In the genomic region with DNA sequence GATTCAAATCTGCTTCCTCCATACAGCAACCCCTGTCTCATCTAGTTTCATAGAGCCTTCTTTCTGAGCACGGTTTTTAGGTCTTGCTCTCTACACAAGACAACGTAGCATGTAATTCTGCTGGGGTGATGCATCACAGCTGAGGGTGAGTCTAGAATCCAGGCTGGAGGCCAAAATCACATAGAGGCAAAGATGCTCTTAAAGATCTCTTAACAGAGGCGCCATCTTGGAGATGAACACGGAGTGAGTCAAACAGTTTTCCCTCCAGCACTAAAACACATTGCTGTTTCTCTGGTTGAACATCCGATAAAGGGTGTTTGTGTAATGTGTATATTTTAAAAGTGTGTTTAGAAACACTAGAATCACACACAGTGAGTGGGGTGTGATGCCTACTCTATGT, we compare ENCODE assay signal across 24 cellular contexts.
"Had no signal": no experiment of that assay in that cellular context is flagged by ENCODE, and none has a peak within 500 bp of the region (broad histone marks: within the 10 kb centered on the region; RNA-seq: fewer than 3 reads in every experiment).

No MANE protein-coding gene starts in this region.

- H3K4me2 ChIP-seq: neural progenitor cell had no signal

- H3K27me3 ChIP-seq: neural progenitor cell, ovary, right atrium auricular region had no signal

- H3K4me1 ChIP-seq: heart right ventricle, neural progenitor cell, right atrium auricular region, sigmoid colon, transverse colon had no signal

- H3K4me3 ChIP-seq: coronary artery, heart right ventricle, lung, neural progenitor cell, ovary, right atrium auricular region, sigmoid colon, skin epidermis, thoracic aorta, transverse colon had no signal

- H3K9ac ChIP-seq: neural progenitor cell had no signal

- H2AFZ ChIP-seq: neural progenitor cell had no signal

- H3K9me3 ChIP-seq: heart right ventricle, right atrium auricular region, sigmoid colon, thoracic aorta, transverse colon had no signal

- DNase-seq: effector CD4-positive, alpha-beta T cell; endodermal cell; heart right ventricle; immature natural killer cell; kidney; left cardiac atrium; left ventricle myocardium superior; mesenchymal stem cell; midbrain; nucleus accumbens; ovary; sigmoid colon; stimulated activated CD4-positive, alpha-beta T cell treated with anti-CD3 and anti-CD28 coated beads, Interleukin-2, amount 100 ng/mL, for 24 hours; stimulated activated CD4-positive, alpha-beta T cell treated with anti-CD3 and anti-CD28 coated beads, Interleukin-4, amount 100 ng/mL, for 4 hours; stimulated activated naive B cell treated with anti-CD40 and anti-IgM and Interleukin-4, amounts not matched to agents 10 μg/mL and 1 μg/mL and 100 μg/mL, for 72 hours; stimulated activated naive CD8-positive, alpha-beta T cell treated with anti-CD3 and anti-CD28 coated beads, Interleukin-15, amount 100 ng/mL, for 72 hours; transverse colon had no signal

- H3K27ac ChIP-seq: coronary artery, heart right ventricle, neural progenitor cell, ovary, right atrium auricular region, sigmoid colon, skin epidermis, thoracic aorta, transverse colon had no signal

- H3K36me3 ChIP-seq: heart right ventricle, neural progenitor cell, ovary, right atrium auricular region, sigmoid colon, thoracic aorta, transverse colon had no signal

- ATAC-seq: heart right ventricle; left cardiac atrium; left ventricle myocardium superior; natural killer cell treated with Interleukin-12 subunit alpha and Interleukin-12 subunit beta and Interleukin-15 and Interleukin-18, amount 100 ng/mL, for 72 hours; stimulated activated naive B cell treated with anti-CD40 and anti-IgM and Interleukin-4, amounts not matched to agents 10 μg/mL and 1 μg/mL and 100 μg/mL, for 72 hours; stimulated activated naive CD8-positive, alpha-beta T cell treated with anti-CD3 and anti-CD28 coated beads, Interleukin-15, amount 100 ng/mL, for 72 hours had no signal
